ENCODE assay signal across 22 cellular contexts in genomic region chr5:5302201-5302600, GRCh38.
"Had no signal": no experiment of that assay in that cellular context is flagged by ENCODE, and none has a peak within 500 bp of the region (broad histone marks: within the 10 kb centered on the region; RNA-seq: fewer than 3 reads in every experiment).

No MANE protein-coding gene starts in this region.

- H3K4me1 ChIP-seq: colonic mucosa, esophagus muscularis mucosa, heart right ventricle, lower lobe of right lung had no signal

- H3K9me3 ChIP-seq: colonic mucosa, gastrocnemius medialis, mucosa of descending colon had no signal

- H3K36me3 ChIP-seq: colonic mucosa, esophagus muscularis mucosa, gastrocnemius medialis, heart right ventricle, left lung, lower lobe of right lung had no signal

- H3K27me3 Mint-ChIP-seq: dendritic cell treated with granulocyte-macrophage colony-stimulating factor and Interleukin-4, amounts not matched to agents 40 ng/mL and 50 ng/mL, for 4 days; effector memory CD8-positive, alpha-beta T cell; naive B cell had no signal

- H3K27ac Mint-ChIP-seq: dendritic cell treated with granulocyte-macrophage colony-stimulating factor and Interleukin-4, amounts not matched to agents 40 ng/mL and 50 ng/mL, for 4 days; effector memory CD8-positive, alpha-beta T cell; endodermal cell; mesothelial cell of epicardium; naive B cell had no signal

- DNase-seq: colonic mucosa; cortex of kidney; effector CD8-positive, alpha-beta T cell; effector memory CD8-positive, alpha-beta T cell; endodermal cell; foreskin fibroblast; foreskin melanocyte; gastrocnemius medialis; glutamatergic neuron; head of caudate nucleus; heart right ventricle; hippocampal formation; left cardiac atrium; left lung; left ventricle myocardium superior; lower lobe of right lung; mesenchymal stem cell; mucosa of descending colon; naive B cell had no signal

- H3K4me3 ChIP-seq: colonic mucosa, esophagus muscularis mucosa, gastrocnemius medialis, heart right ventricle, left lung, lower lobe of right lung, mucosa of descending colon had no signal

- H3K4me1 Mint-ChIP-seq: endodermal cell had no signal

- H3K4me3 Mint-ChIP-seq: dendritic cell treated with granulocyte-macrophage colony-stimulating factor and Interleukin-4, amounts not matched to agents 40 ng/mL and 50 ng/mL, for 4 days; effector memory CD8-positive, alpha-beta T cell; endodermal cell; mesothelial cell of epicardium; naive B cell had no signal

- H3K27ac ChIP-seq: colonic mucosa, esophagus muscularis mucosa, gastrocnemius medialis, heart right ventricle, left lung, lower lobe of right lung had no signal

- H3K27me3 ChIP-seq: colonic mucosa, esophagus muscularis mucosa, gastrocnemius medialis, left lung had no signal
